In the genomic region with DNA sequence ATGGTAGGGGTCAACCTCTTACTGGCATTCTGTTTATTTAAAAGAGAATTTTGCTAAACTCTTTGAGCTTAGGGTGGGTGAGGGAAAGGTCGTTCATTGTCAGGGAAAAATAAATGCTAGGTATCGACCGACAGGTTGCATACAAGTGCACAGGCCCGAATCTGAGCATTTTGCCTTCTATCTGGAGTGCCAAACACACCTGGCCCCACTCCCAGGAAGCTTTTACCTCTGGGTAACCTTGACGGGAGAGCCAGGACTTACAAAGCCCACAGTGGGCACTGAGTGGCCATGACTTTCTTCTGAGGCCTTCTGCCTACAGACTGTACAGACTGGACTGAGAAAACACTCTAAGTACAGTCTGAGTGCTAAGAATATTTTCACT, we compare ENCODE assay signal across 15 cellular contexts.
DNase-seq lines count a peak whose midpoint lies in the region; ATAC-seq and TF ChIP-seq lines count a peak whose summit lies in the region.
"Had no signal": no experiment of that assay in that cellular context is flagged by ENCODE, and none has a peak within 500 bp of the region (broad histone marks: within the 10 kb centered on the region; RNA-seq: fewer than 3 reads in every experiment).

No MANE protein-coding gene starts in this region.

- H3K36me3 Mint-ChIP-seq in CD8-positive, alpha-beta T cell: peaks cover 57% of the 10 kb centered on the region
- H3K36me3 Mint-ChIP-seq: WTC11 had no signal

- H3K27ac Mint-ChIP-seq in CD8-positive, alpha-beta T cell: peak overlapping the region; percentile 77

- WGBS in body of pancreas, 2 donors: 14 to 21% methylated on average over 5 of the region's 5 CpGs
- WGBS in prostate gland: 40% methylated on average over 5 of the region's 5 CpGs
- 79% methylated on average over 5 of the region's 5 CpGs for WGBS in hepatocyte (ENCODE audit: low lambda C conversion rate, missing lambda C conversion rate)

- H3K9ac ChIP-seq in Karpas-422 (ENCODE audit: low read length): no peak overlapping the region

- H3K79me2 ChIP-seq in Karpas-422 (ENCODE audit: low read length) (peaks cover 92% of the 10 kb centered on the region), hepatocyte (no peaks in the 10 kb centered on the region)

- H3K4me1 Mint-ChIP-seq in CD8-positive, alpha-beta T cell (ENCODE audit: low read depth): peaks cover 41% of the 10 kb centered on the region

- peaks cover 25% of the 10 kb centered on the region for H3K36me3 ChIP-seq in CD8-positive, alpha-beta T cell (ENCODE audit: insufficient read depth, low read length)
- peaks cover 47% of the 10 kb centered on the region for H3K36me3 ChIP-seq in Karpas-422 (ENCODE audit: insufficient read depth, low read length)
- H3K36me3 ChIP-seq in body of pancreas (replicated peaks in 1 of 2; ENCODE audit: insufficient read depth in 1 of 2, low read depth in 2 of 2): no peaks in the 10 kb centered on the region
- H3K36me3 ChIP-seq in Peyer's patch: no peaks in the 10 kb centered on the region
- no peaks in the 10 kb centered on the region for H3K36me3 ChIP-seq in prostate gland
- H3K36me3 ChIP-seq in hepatocyte (replicated peaks; ENCODE audit: insufficient read depth, low read depth): no peaks in the 10 kb centered on the region
- H3K36me3 ChIP-seq: neutrophil had no signal

- TF ChIP-seq CTCF in CD8-positive, alpha-beta T cell (IDR thresholded peaks at IDR 0.05): no peak
- peak in 3 of 7 experiments; percentile 14 to 23 (median 17) for TF ChIP-seq CTCF in body of pancreas (IDR thresholded peaks at IDR 0.05)
- no peak for TF ChIP-seq CTCF in Peyer's patch (IDR thresholded peaks at IDR 0.05)
- TF ChIP-seq CTCF in prostate gland (IDR thresholded peaks at IDR 0.05): no peak
- no peak for TF ChIP-seq CTCF in hepatocyte (IDR thresholded peaks at IDR 0.05; ENCODE audit: poor library complexity)

- H3K9me3 ChIP-seq in CD8-positive, alpha-beta T cell (ENCODE audit: low read length): no peaks in the 10 kb centered on the region
- no peaks in the 10 kb centered on the region for H3K9me3 ChIP-seq in Karpas-422 (ENCODE audit: low read length)
- H3K9me3 ChIP-seq in body of pancreas: no peaks in the 10 kb centered on the region
- no peaks in the 10 kb centered on the region for H3K9me3 ChIP-seq in Peyer's patch
- H3K9me3 ChIP-seq in prostate gland: no peaks in the 10 kb centered on the region
- no peaks in the 10 kb centered on the region for H3K9me3 ChIP-seq in hepatocyte (ENCODE audit: low read depth)
- H3K9me3 ChIP-seq: neutrophil, tibial nerve had no signal

- H3K27me3 Mint-ChIP-seq in CD8-positive, alpha-beta T cell (ENCODE audit: low read depth): no peaks in the 10 kb centered on the region

- intact Hi-C loops in CD8-positive, alpha-beta T cell (cut with DNase I, micrococcal nuclease): loop anchor here in 1 of 2 experiments (5.0 kb wide), 1 partner anchor 153 kb away; a partner anchor contains a TSS
- intact Hi-C loops in body of pancreas (cut with DNase I): no loop called here
- intact Hi-C loops in posterior vena cava (cut with DNase I): no loop called here
- intact Hi-C loops in prostate gland (cut with DNase I): no loop called here

- ATAC-seq in CD8-positive, alpha-beta T cell: no peak
- ATAC-seq in body of pancreas: peak; percentile 85
- ATAC-seq: WTC11 had no signal

- no peak overlapping the region for H3K4me3 ChIP-seq in CD8-positive, alpha-beta T cell (ENCODE audit: low read depth, low read length)
- H3K4me3 ChIP-seq in Karpas-422 (ENCODE audit: low read length): no peak overlapping the region
- no peak overlapping the region for H3K4me3 ChIP-seq in body of pancreas
- no peak overlapping the region for H3K4me3 ChIP-seq in Peyer's patch
- no peak overlapping the region for H3K4me3 ChIP-seq in prostate gland
- H3K4me3 ChIP-seq in hepatocyte: no peak overlapping the region
- H3K4me3 ChIP-seq: tibial nerve had no signal

- H3K27ac ChIP-seq in CD8-positive, alpha-beta T cell (ENCODE audit: low read depth, low read length): no peak overlapping the region
- peak overlapping the region; percentile 99 for H3K27ac ChIP-seq in Karpas-422 (ENCODE audit: low read length)
- peak overlapping the region; percentile 52 to 84 (median 68) for H3K27ac ChIP-seq in body of pancreas
- peak overlapping the region in 1 of 4 donors; percentile 30 for H3K27ac ChIP-seq in Peyer's patch
- no peak overlapping the region for H3K27ac ChIP-seq in prostate gland
- no peak overlapping the region for H3K27ac ChIP-seq in hepatocyte
- H3K27ac ChIP-seq: neutrophil had no signal

- no peak for DNase-seq in CD8-positive, alpha-beta T cell
- DNase-seq in Karpas-422 (no peak), body of pancreas (peak; percentile 84 to 96 (median 88)), posterior vena cava (ENCODE audit: low spot score) (peak; percentile 30), Peyer's patch (no peak), NCI-H69 (lab: John Stamatoyannopoulos, UW) (no peak), prostate gland (ENCODE audit: low spot score) (no peak), hepatocyte (ENCODE audit: low spot score) (no peak)
- DNase-seq: DMS 273 treated with DMSO at 0.1 percent for 48 hours, H7, midbrain, NCI-H1694 had no signal

- CTCF ChIA-PET in CD8-positive, alpha-beta T cell (lab: Charles Lee): interaction anchor here (1.0 to 3.3 kb wide), 4 partner anchors 10 to 206 kb away, joined by 3 to 23 read pairs (median 4); no protein-coding TSS in a partner anchor

- peak overlapping the region; percentile 20 for H3K4me3 Mint-ChIP-seq in CD8-positive, alpha-beta T cell
- H3K4me3 Mint-ChIP-seq: WTC11 had no signal

- peaks cover 9% of the 10 kb centered on the region for H3K4me1 ChIP-seq in CD8-positive, alpha-beta T cell (ENCODE audit: insufficient read depth, low read length)
- H3K4me1 ChIP-seq in Karpas-422 (ENCODE audit: low read length): peaks cover 56% of the 10 kb centered on the region
- H3K4me1 ChIP-seq in body of pancreas: peaks cover 48% of the 10 kb centered on the region
- peaks cover 0 to 4% (median 1%) of the 10 kb centered on the region in 4 donors for H3K4me1 ChIP-seq in Peyer's patch
- no peaks in the 10 kb centered on the region for H3K4me1 ChIP-seq in prostate gland (replicated peaks)
- H3K4me1 ChIP-seq in hepatocyte (ENCODE audit: insufficient read depth): no peaks in the 10 kb centered on the region

- TF ChIP-seq POLR2A in body of pancreas (IDR thresholded peaks at IDR 0.05) (peak in 1 of 3 donors; percentile 15), Peyer's patch (IDR thresholded peaks at IDR 0.05) (no peak), prostate gland (IDR thresholded peaks at IDR 0.05) (no peak)

- H3K4me2 ChIP-seq in Karpas-422 (ENCODE audit: low read depth, low read length, poor library complexity, severe bottlenecking): no peak overlapping the region
- no peak overlapping the region for H3K4me2 ChIP-seq in hepatocyte

- H3K9me2 ChIP-seq in Karpas-422 (replicated peaks; ENCODE audit: insufficient read depth, low read length) (no peaks in the 10 kb centered on the region), hepatocyte (replicated peaks; ENCODE audit: insufficient read depth) (no peaks in the 10 kb centered on the region)

- H3K9me3 Mint-ChIP-seq in CD8-positive, alpha-beta T cell: no peaks in the 10 kb centered on the region
- H3K9me3 Mint-ChIP-seq: WTC11 had no signal

- H3K27me3 ChIP-seq in CD8-positive, alpha-beta T cell (ENCODE audit: insufficient read depth, low read length): no peaks in the 10 kb centered on the region
- H3K27me3 ChIP-seq in Karpas-422 (ENCODE audit: low read length) (no peaks in the 10 kb centered on the region), body of pancreas (no peaks in the 10 kb centered on the region), Peyer's patch (no peaks in the 10 kb centered on the region), prostate gland (replicated peaks; ENCODE audit: insufficient read depth) (no peaks in the 10 kb centered on the region), hepatocyte (no peaks in the 10 kb centered on the region)
- H3K27me3 ChIP-seq: neutrophil, tibial nerve had no signal

- H4K20me1 ChIP-seq in Karpas-422 (ENCODE audit: insufficient read depth, low read depth, low read length): 0 out of 2 replicates have a peak, but pooled peaks cover 4% of the 10 kb centered on the region
- no peaks in the 10 kb centered on the region for H4K20me1 ChIP-seq in hepatocyte (ENCODE audit: insufficient read depth, poor library complexity, severe bottlenecking)

- POLR2A ChIA-PET in CD8-positive, alpha-beta T cell (lab: Charles Lee): interaction anchor here (2.7 kb wide), 1 partner anchor 11 kb away, joined by 17 read pairs; no protein-coding TSS in a partner anchor

- no peak overlapping the region for H2AFZ ChIP-seq in Karpas-422 (ENCODE audit: low read length)
- no peak overlapping the region for H2AFZ ChIP-seq in hepatocyte

Comparison
In these comparisons a context has a peak if more than half of its experiments do, and no peak if none do; other contexts are left out.
1. DNase-seq: peak in body of pancreas (4 of 4) and posterior vena cava (single experiment); none in CD8-positive, alpha-beta T cell (0 of 7), Karpas-422 (single experiment), Peyer's patch (0 of 3), NCI-H69 (single experiment), prostate gland (single experiment) and hepatocyte (single experiment).
2. H3K27ac ChIP-seq: peak in Karpas-422 (single experiment) and body of pancreas (4 of 4); none in CD8-positive, alpha-beta T cell (single experiment), prostate gland (0 of 2) and hepatocyte (single experiment).